Comparison of ENCODE assay signal across 18 cellular contexts in genomic region chr5:67409342-67409741, GRCh38.
A peak's percentile ranks its signal among the peaks of the same experiment; 100 is the strongest.
DNase-seq lines count a peak whose midpoint lies in the region; ATAC-seq, FAIRE-seq and TF ChIP-seq lines count a peak whose summit lies in the region.
"Had no signal": no experiment of that assay in that cellular context is flagged by ENCODE, and none has a peak within 500 bp of the region (broad histone marks: within the 10 kb centered on the region; RNA-seq: fewer than 3 reads in every experiment).

No MANE protein-coding gene starts in this region.

- FAIRE-seq in frontal cortex (lab: Jason Lieb, UNC), result peak; percentile 53

- H3K79me2 ChIP-seq in hepatocyte, result no peaks in the 10 kb centered on the region

- no peak for TF ChIP-seq CTCF in HL-60 (IDR thresholded peaks at IDR 0.05; ENCODE audit: insufficient read depth, low read length)
- TF ChIP-seq CTCF in hepatocyte (IDR thresholded peaks at IDR 0.05; ENCODE audit: poor library complexity), result no peak
- no peak for TF ChIP-seq CTCF in ovary (IDR thresholded peaks at IDR 0.05)
- no peak for TF ChIP-seq CTCF in upper lobe of right lung (IDR thresholded peaks at IDR 0.05)

- H3K27ac ChIP-seq in HL-60 (replicated peaks) (peak overlapping the region; percentile 77), hepatocyte (no peak overlapping the region), ovary (no peak overlapping the region), upper lobe of right lung (no peak overlapping the region)
- H3K27ac ChIP-seq: BLaER1, KMS-11, Peyer's patch had no signal

- no peaks in the 10 kb centered on the region for H3K4me1 ChIP-seq in hepatocyte (ENCODE audit: insufficient read depth)
- H3K4me1 ChIP-seq in ovary (ENCODE audit: insufficient read depth), result peaks cover 1% of the 10 kb centered on the region
- H3K4me1 ChIP-seq in upper lobe of right lung, result no peaks in the 10 kb centered on the region
- H3K4me1 ChIP-seq: BLaER1, Peyer's patch had no signal

- H3K4me3 ChIP-seq in HL-60 (replicated peaks; ENCODE audit: insufficient read depth, low read length) (no peak overlapping the region), hepatocyte (no peak overlapping the region), ovary (no peak overlapping the region), upper lobe of right lung (no peak overlapping the region)
- H3K4me3 ChIP-seq: BLaER1, MG63, Peyer's patch had no signal

- no peak for TF ChIP-seq EP300 in ovary (IDR thresholded peaks at IDR 0.05)

- peak; percentile 7 for DNase-seq in HL-60 (ENCODE audit: low read depth in 1 of 2, low spot score in 1 of 2)
- peak; percentile 9 to 80 for DNase-seq in NOMO-1 (lab: John Stamatoyannopoulos, UW; ENCODE audit: unreplicated experiment in 2 of 2)
- no peak for DNase-seq in frontal cortex (ENCODE audit: low spot score in 2 of 2)
- no peak for DNase-seq in hepatocyte (ENCODE audit: low spot score)
- DNase-seq in ovary, result no peak
- DNase-seq in COR-L47 (lab: John Stamatoyannopoulos, UW), result no peak
- DNase-seq in upper lobe of right lung, result no peak
- DNase-seq: DMS79, GDM1, GOT3, MG63, NCI-H1436, NCI-H2081 treated with DMSO at 0.1 percent for 48 hours, NCI-H526 treated with DMSO at 0.1 percent for 48 hours, Peyer's patch, Right ventricle myocardium superior had no signal

- H3K9me3 ChIP-seq in hepatocyte (ENCODE audit: low read depth) (no peaks in the 10 kb centered on the region), ovary (no peaks in the 10 kb centered on the region), upper lobe of right lung (no peaks in the 10 kb centered on the region)
- H3K9me3 ChIP-seq: BLaER1, MG63, Peyer's patch had no signal

- H4K20me1 ChIP-seq in hepatocyte (ENCODE audit: insufficient read depth, poor library complexity, severe bottlenecking), result no peaks in the 10 kb centered on the region
- H4K20me1 ChIP-seq: BLaER1 had no signal

- no peaks in the 10 kb centered on the region for H3K27me3 ChIP-seq in HL-60 (ENCODE audit: insufficient read depth, poor library complexity, severe bottlenecking)
- H3K27me3 ChIP-seq in hepatocyte, result no peaks in the 10 kb centered on the region
- H3K27me3 ChIP-seq in ovary, result no peaks in the 10 kb centered on the region
- no peaks in the 10 kb centered on the region for H3K27me3 ChIP-seq in upper lobe of right lung
- H3K27me3 ChIP-seq: BLaER1, MG63, Peyer's patch had no signal

- no peak for TF ChIP-seq POLR2A in ovary (IDR thresholded peaks at IDR 0.05)

- no peaks in the 10 kb centered on the region for H3K9me2 ChIP-seq in hepatocyte (replicated peaks; ENCODE audit: insufficient read depth)

- no peak overlapping the region for H2AFZ ChIP-seq in hepatocyte

- H3K4me2 ChIP-seq in hepatocyte, result no peak overlapping the region
- H3K4me2 ChIP-seq: BLaER1, KMS-11 had no signal

- H3K36me3 ChIP-seq in hepatocyte (replicated peaks; ENCODE audit: insufficient read depth, low read depth) (no peaks in the 10 kb centered on the region), ovary (no peaks in the 10 kb centered on the region), upper lobe of right lung (no peaks in the 10 kb centered on the region)
- H3K36me3 ChIP-seq: BLaER1, MG63, Peyer's patch had no signal

- intact Hi-C loops in ovary (cut with DNase I), result no loop called here
- intact Hi-C loops in upper lobe of right lung (cut with DNase I), result no loop called here

- 75% methylated on average over 4 of the region's 4 CpGs for WGBS in hepatocyte (ENCODE audit: low lambda C conversion rate, missing lambda C conversion rate)
- 75 to 80% (median 77%) methylated on average over 4 of the region's 4 CpGs for WGBS in ovary, 3 donors

- ATAC-seq in upper lobe of right lung, result no peak

Comparison
In these comparisons a context has a peak if more than half of its experiments do, and no peak if none do; other contexts are left out.
1. DNase-seq: peak in HL-60 (2 of 2) and NOMO-1 (2 of 2); none in frontal cortex (0 of 2), hepatocyte (single experiment), ovary (0 of 5), COR-L47 (single experiment) and upper lobe of right lung (single experiment).